Comparison of ENCODE assay signal across 1 cellular context in the genomic region with DNA sequence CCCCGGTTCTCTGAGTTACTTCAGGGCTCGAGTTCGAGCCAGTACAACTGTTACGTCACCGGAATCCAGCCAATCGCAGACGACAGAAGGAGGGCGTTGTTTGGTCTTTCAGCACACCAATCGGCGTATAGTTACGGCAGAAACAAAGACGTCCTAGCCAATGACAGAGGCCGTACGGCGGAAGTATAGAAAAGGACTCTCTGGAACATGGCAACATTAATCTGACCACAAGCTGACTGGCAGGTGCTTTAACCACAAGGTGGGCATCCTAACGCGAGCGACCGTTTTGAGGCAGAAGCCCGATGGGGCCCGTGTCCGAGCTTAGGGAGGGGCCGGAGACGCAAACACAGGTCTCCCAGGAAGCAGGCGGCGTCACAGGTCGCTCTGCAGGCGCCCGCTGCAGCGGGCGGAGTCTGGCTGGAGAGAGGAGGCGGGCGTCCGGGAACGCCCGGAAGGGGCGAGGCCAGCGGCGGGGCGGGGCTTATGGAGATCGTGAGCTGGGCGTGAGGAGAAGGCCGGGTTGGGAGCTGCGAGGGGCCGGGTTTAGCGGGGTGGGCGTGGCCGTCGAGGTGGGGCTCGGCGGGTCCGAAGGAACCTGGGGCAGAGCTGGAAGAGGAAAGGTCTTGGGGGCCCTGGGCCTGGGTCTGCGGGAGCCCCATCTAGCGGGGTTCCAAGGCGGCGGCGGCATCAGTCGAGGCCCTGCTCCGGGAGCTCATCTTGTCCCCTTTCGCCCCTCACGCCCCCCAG.
TF ChIP-seq lines count a peak whose summit lies in the region.

MOSPD3 (plus strand) TSS at position 558 of the 747 bp plus-strand sequence. CDS start 252 bp downstream, outside the sequence.

TF ChIP-seq in HepG2, 621 proteins besides CTCF, POLR2A, EP300 and RAD21 (continued from another document and continues in another):
- TF ChIP-seq RARA (CRISPR knock-in tag; IDR thresholded peaks at IDR 0.05) = no peak
- peak; percentile 71 for TF ChIP-seq ZNF614 (CRISPR knock-in tag; IDR thresholded peaks at IDR 0.05; ENCODE audit: borderline replicate concordance)
- TF ChIP-seq ZMAT3 (CRISPR knock-in tag; conservative IDR thresholded peaks at IDR 0.05) = peak; percentile 34; the same call in 1 of the 2 replicates
- TF ChIP-seq ELF4 (CRISPR knock-in tag; IDR thresholded peaks at IDR 0.05; ENCODE audit: borderline replicate concordance) = peak; percentile 70; the same call in 1 of the 2 replicates
- TF ChIP-seq FOXK1 (CRISPR knock-in tag; IDR thresholded peaks at IDR 0.05; ENCODE audit: borderline replicate concordance, low read depth) = peak; percentile 25; the same call in 1 of the 2 replicates
- peak; percentile 97 for TF ChIP-seq RFXAP (CRISPR knock-in tag; IDR thresholded peaks at IDR 0.05; ENCODE audit: borderline replicate concordance)
- TF ChIP-seq ARID4A (CRISPR knock-in tag; IDR thresholded peaks at IDR 0.05; ENCODE audit: borderline replicate concordance) = peak; percentile 80; the same call in 1 of the 2 replicates
- TF ChIP-seq ATF7 (IDR thresholded peaks at IDR 0.05) = peak; percentile 93
- TF ChIP-seq ATF7 (CRISPR knock-in tag; IDR thresholded peaks at IDR 0.05) = no peak
- TF ChIP-seq ZFP82 (CRISPR knock-in tag; IDR thresholded peaks at IDR 0.05; ENCODE audit: borderline replicate concordance) = peak; percentile 80; the same call in 1 of the 2 replicates
- TF ChIP-seq AGO1 (IDR thresholded peaks at IDR 0.05; ENCODE audit: low read depth, low read length, poor library complexity, severe bottlenecking) = peak; percentile 37
- TF ChIP-seq, protein P1, sequence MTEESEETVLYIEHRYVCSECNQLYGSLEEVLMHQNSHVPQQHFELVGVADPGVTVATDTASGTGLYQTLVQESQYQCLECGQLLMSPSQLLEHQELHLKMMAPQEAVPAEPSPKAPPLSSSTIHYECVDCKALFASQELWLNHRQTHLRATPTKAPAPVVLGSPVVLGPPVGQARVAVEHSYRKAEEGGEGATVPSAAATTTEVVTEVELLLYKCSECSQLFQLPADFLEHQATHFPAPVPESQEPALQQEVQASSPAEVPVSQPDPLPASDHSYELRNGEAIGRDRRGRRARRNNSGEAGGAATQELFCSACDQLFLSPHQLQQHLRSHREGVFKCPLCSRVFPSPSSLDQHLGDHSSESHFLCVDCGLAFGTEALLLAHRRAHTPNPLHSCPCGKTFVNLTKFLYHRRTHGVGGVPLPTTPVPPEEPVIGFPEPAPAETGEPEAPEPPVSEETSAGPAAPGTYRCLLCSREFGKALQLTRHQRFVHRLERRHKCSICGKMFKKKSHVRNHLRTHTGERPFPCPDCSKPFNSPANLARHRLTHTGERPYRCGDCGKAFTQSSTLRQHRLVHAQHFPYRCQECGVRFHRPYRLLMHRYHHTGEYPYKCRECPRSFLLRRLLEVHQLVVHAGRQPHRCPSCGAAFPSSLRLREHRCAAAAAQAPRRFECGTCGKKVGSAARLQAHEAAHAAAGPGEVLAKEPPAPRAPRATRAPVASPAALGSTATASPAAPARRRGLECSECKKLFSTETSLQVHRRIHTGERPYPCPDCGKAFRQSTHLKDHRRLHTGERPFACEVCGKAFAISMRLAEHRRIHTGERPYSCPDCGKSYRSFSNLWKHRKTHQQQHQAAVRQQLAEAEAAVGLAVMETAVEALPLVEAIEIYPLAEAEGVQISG (CRISPR knock-in tag; IDR thresholded peaks at IDR 0.05) = peak; percentile 31; the same call in 1 of the 2 replicates
- TF ChIP-seq, protein P2, sequence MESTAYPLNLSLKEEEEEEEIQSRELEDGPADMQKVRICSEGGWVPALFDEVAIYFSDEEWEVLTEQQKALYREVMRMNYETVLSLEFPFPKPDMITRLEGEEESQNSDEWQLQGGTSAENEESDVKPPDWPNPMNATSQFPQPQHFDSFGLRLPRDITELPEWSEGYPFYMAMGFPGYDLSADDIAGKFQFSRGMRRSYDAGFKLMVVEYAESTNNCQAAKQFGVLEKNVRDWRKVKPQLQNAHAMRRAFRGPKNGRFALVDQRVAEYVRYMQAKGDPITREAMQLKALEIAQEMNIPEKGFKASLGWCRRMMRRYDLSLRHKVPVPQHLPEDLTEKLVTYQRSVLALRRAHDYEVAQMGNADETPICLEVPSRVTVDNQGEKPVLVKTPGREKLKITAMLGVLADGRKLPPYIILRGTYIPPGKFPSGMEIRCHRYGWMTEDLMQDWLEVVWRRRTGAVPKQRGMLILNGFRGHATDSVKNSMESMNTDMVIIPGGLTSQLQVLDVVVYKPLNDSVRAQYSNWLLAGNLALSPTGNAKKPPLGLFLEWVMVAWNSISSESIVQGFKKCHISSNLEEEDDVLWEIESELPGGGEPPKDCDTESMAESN (CRISPR knock-in tag; conservative IDR thresholded peaks at IDR 0.05) = peak; percentile 60; the same call in 1 of the 2 replicates
- no peak for TF ChIP-seq HIC2 (CRISPR knock-in tag; IDR thresholded peaks at IDR 0.05; ENCODE audit: low read depth)
- peak; percentile 56; the same call in 1 of the 2 replicates for TF ChIP-seq ZNF670 (CRISPR knock-in tag; IDR thresholded peaks at IDR 0.05; ENCODE audit: borderline replicate concordance)
- TF ChIP-seq, protein P3, sequence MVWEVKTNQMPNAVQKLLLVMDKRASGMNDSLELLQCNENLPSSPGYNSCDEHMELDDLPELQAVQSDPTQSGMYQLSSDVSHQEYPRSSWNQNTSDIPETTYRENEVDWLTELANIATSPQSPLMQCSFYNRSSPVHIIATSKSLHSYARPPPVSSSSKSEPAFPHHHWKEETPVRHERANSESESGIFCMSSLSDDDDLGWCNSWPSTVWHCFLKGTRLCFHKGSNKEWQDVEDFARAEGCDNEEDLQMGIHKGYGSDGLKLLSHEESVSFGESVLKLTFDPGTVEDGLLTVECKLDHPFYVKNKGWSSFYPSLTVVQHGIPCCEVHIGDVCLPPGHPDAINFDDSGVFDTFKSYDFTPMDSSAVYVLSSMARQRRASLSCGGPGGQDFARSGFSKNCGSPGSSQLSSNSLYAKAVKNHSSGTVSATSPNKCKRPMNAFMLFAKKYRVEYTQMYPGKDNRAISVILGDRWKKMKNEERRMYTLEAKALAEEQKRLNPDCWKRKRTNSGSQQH (CRISPR knock-in tag; IDR thresholded peaks at IDR 0.05; ENCODE audit: low read depth) = peak; percentile 25; the same call in 1 of the 2 replicates
- peak; percentile 45; the same call in 1 of the 2 replicates for TF ChIP-seq TBX3 (IDR thresholded peaks at IDR 0.05; ENCODE audit: borderline replicate concordance)
- TF ChIP-seq RBFOX2 (IDR thresholded peaks at IDR 0.05; ENCODE audit: low read depth, low read length) = peak; percentile 95
- peak; percentile 54 for TF ChIP-seq HNRNPLL (IDR thresholded peaks at IDR 0.05; ENCODE audit: low read depth, low read length, poor library complexity, severe bottlenecking)
- TF ChIP-seq GRHL1 (CRISPR knock-in tag; conservative IDR thresholded peaks at IDR 0.05) = no peak
- no peak for TF ChIP-seq ZNF496 (CRISPR knock-in tag; IDR thresholded peaks at IDR 0.05; ENCODE audit: insufficient replicate concordance)
- TF ChIP-seq ELF3 (CRISPR knock-in tag; IDR thresholded peaks at IDR 0.05) = 0 out of 2 replicates have a peak, but pooled peaks have one; percentile 22
- no peak for TF ChIP-seq ZNF747 (CRISPR knock-in tag; IDR thresholded peaks at IDR 0.05; ENCODE audit: borderline replicate concordance)
- TF ChIP-seq FOXK2 (IDR thresholded peaks at IDR 0.05) = 0 out of 2 replicates have a peak, but pooled peaks have one; percentile 8
- TF ChIP-seq ZNF101 (CRISPR knock-in tag; IDR thresholded peaks at IDR 0.05; ENCODE audit: borderline replicate concordance, low read depth) = no peak
- 0 out of 2 replicates have a peak, but pooled peaks have one; percentile 76 for TF ChIP-seq SRY (CRISPR knock-in tag; IDR thresholded peaks at IDR 0.05)
- TF ChIP-seq ERF (CRISPR knock-in tag; IDR thresholded peaks at IDR 0.05) = peak; percentile 17; the same call in 1 of the 2 replicates
- TF ChIP-seq DMTF1 (CRISPR knock-in tag; IDR thresholded peaks at IDR 0.05) = no peak
- peak; percentile 75 for TF ChIP-seq KAT8 (CRISPR knock-in tag; IDR thresholded peaks at IDR 0.05)
- TF ChIP-seq GABPB1 (CRISPR knock-in tag; IDR thresholded peaks at IDR 0.05) = peak; percentile 91
- TF ChIP-seq NFYB (CRISPR knock-in tag; IDR thresholded peaks at IDR 0.05) = peak; percentile 92
- TF ChIP-seq YEATS4 (CRISPR knock-in tag; IDR thresholded peaks at IDR 0.05; ENCODE audit: borderline replicate concordance) = 0 out of 2 replicates have a peak, but pooled peaks have one; percentile 42
- 0 out of 2 replicates have a peak, but pooled peaks have one; percentile 45 for TF ChIP-seq ZNF724P (CRISPR knock-in tag; IDR thresholded peaks at IDR 0.05; ENCODE audit: borderline replicate concordance)
- peak; percentile 1; the same call in 1 of the 2 replicates for TF ChIP-seq ZFX (CRISPR knock-in tag; IDR thresholded peaks at IDR 0.05; ENCODE audit: low read depth)
